In the genomic region with DNA sequence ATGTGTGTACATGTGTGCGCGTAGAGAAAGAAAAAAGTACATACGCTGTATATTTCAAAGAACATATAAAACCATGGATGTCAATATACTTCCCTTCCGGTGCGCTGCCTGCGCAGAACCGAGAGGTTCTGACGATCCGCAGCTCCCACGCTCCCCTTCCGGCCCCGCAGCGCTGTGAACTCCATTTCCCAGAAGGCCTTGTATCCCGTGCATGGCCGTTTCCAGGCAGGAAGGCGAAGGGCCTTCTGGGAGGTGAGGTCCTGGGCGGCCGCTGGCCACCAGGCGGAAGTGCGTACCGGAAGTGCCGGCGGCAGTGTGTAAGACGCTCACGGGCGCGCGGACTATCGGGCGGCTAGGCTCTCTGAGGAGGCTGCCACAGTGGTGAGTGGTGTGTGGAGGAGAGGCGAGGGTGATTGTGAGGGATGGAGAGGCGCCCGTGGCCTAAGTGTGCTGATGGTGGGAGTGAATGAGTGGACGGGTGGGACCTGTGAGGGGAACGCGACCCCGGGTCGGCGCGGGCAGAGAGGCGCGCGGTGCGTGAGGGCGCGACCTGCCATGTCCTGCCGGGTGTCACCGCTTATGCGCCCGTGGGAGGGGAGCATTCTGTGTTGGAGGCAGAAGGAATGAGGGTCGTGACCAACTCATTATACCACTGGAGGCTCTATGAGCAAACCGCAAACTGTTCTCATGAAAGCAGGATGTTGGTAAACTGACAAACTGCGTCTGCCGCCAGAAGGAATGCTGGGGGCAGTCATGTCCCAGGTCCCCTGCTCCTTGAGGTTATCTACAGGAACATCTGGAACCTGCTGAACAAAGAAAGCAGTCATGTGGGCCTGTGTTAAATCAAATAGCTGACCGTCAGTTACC, we compare ENCODE assay signal across 8 cellular contexts. TPM values are rescaled to one million over a fixed set of nuclear protein-coding genes. Genes with fewer than 3 reads are reported as not detected.
DNase-seq lines count a peak whose midpoint lies in the region; TF ChIP-seq lines count a peak whose summit lies in the region.

A gene with protein sequence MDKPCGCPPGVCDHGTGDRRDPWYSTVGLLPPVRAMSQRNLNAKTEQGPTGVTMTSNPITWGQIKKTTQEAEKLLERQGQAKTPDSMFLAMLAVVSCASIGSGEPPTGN (plus strand): TSS at position 313 of the 867 bp plus-strand sequence. CDS start 6,792 bp downstream, outside the sequence.

- no peaks in the 10 kb centered on the region for H3K9me3 ChIP-seq in H9 (ENCODE audit: control insufficient read depth, low read depth, low read length)
- peaks cover 43% of the 10 kb centered on the region for H3K9me3 ChIP-seq in MG63
- H3K9me3 ChIP-seq in stomach smooth muscle (ENCODE audit: control insufficient read depth in 2 of 2, low read length in 2 of 2): no peaks in the 10 kb centered on the region

- H3K36me3 ChIP-seq in MG63 (peaks cover 69% of the 10 kb centered on the region), stomach smooth muscle (ENCODE audit: control insufficient read depth in 2 of 2, insufficient read depth in 2 of 2, low read length in 2 of 2) (peaks cover 20 to 22% of the 10 kb centered on the region in 2 donors)

- no CpG with 5 or more reads among the region's 55 CpGs for WGBS in H9 (ENCODE audit: extremely low coverage, insufficient read length, low lambda C conversion rate)

- H3K9me3 Mint-ChIP-seq in H9 (no peaks in the 10 kb centered on the region), neural crest cell (no peaks in the 10 kb centered on the region)

- no peak within 1 kb of the TSS for H2BK12ac ChIP-seq in H9 (ENCODE audit: insufficient read length, low read depth, low read length)

- H2BK5ac ChIP-seq in H9 (ENCODE audit: insufficient read length, low read length): no peak within 1 kb of the TSS

- H3K4me1 Mint-ChIP-seq in H9: peaks cover 13 to 19% of the 10 kb centered on the region in 2 experiments
- H3K4me1 Mint-ChIP-seq in neural crest cell: peaks cover 29% of the 10 kb centered on the region

- no peak within 1 kb of the TSS for H4K8ac ChIP-seq in H9 (replicated peaks; ENCODE audit: insufficient read length, low read depth, low read length)

- H3K23ac ChIP-seq in H9 (ENCODE audit: insufficient read length, low read depth, low read length): no peak within 1 kb of the TSS

- no peaks in the 10 kb centered on the region for H3K27me3 ChIP-seq in H9 (ENCODE audit: insufficient read depth, low read length)
- no peaks in the 10 kb centered on the region for H3K27me3 ChIP-seq in MG63
- H3K27me3 ChIP-seq in stomach smooth muscle (ENCODE audit: control insufficient read depth in 1 of 2, insufficient read depth in 2 of 2, low read length in 2 of 2): no peaks in the 10 kb centered on the region

- H3K18ac ChIP-seq in H9 (ENCODE audit: insufficient read length, low read depth, low read length): no peak within 1 kb of the TSS

- H3K4me1 ChIP-seq in H9 (ENCODE audit: insufficient read depth, low read length) (no peaks in the 10 kb centered on the region), stomach smooth muscle (ENCODE audit: control insufficient read depth, insufficient read depth, low read length) (peaks cover 10% of the 10 kb centered on the region)

- H4K91ac ChIP-seq in H9 (ENCODE audit: insufficient read length, low read depth, low read length): no peak within 1 kb of the TSS

- peak within 1 kb of the TSS; percentile 68 for H3K4me3 ChIP-seq in MG63
- peak within 1 kb of the TSS; percentile 98 to 99 for H3K4me3 ChIP-seq in stomach smooth muscle (ENCODE audit: low read length in 2 of 2)

- H3T11ph ChIP-seq in H9 (ENCODE audit: low read length): no peak within 1 kb of the TSS

- peak within 1 kb of the TSS; percentile 69 for H3K4me2 ChIP-seq in H9 (ENCODE audit: insufficient read depth, insufficient read length, low read length)

- no peak within 1 kb of the TSS for H2AFZ ChIP-seq in H9 (ENCODE audit: low read length)

- H3K27ac ChIP-seq in H9 (ENCODE audit: insufficient read length, low read depth, low read length) (no peak within 1 kb of the TSS), stomach smooth muscle (ENCODE audit: low read length) (peak within 1 kb of the TSS; percentile 58)

- no peak within 1 kb of the TSS for H3K4ac ChIP-seq in H9 (ENCODE audit: low read depth, low read length)

- no peak within 1 kb of the TSS for H3K56ac ChIP-seq in H9 (ENCODE audit: insufficient read length, low read depth, low read length)

- no peaks in the 10 kb centered on the region for H3K79me2 ChIP-seq in H9 (ENCODE audit: insufficient read depth, low read length)

- TF ChIP-seq CTCF in H9 (conservative IDR thresholded peaks at IDR 0.05) (no peak), neural crest cell (conservative IDR thresholded peaks at IDR 0.05) (peak; percentile 17)

- H3K79me1 ChIP-seq in H9 (ENCODE audit: insufficient read depth, low read depth, low read length, poor library complexity, severe bottlenecking): no peaks in the 10 kb centered on the region

- DNase-seq in ELR (ENCODE audit: low read depth) (peak; percentile 94), H9 (peak; percentile 98), MG63 (peak; percentile 97), SHP77 treated with DMSO at 0.1 percent for 48 hours (lab: John Stamatoyannopoulos, UW) (peak; percentile 91), fibroblast of the conjunctiva (ENCODE audit: low read depth) (peak; percentile 91), neural crest cell (ENCODE audit: low read depth, low spot score) (peak; percentile 85)
- DNase-seq in activated effector memory CD4-positive, alpha-beta T cell treated with anti-CD3 and anti-CD28 coated beads, Interleukin-2, amount 50 U/mL, for 16 hours: peak; percentile 98

- H3K9ac ChIP-seq in H9 (ENCODE audit: extremely low read depth, insufficient read length, low read length): peak within 1 kb of the TSS; percentile 66
- peak within 1 kb of the TSS; percentile 94 to 97 for H3K9ac ChIP-seq in stomach smooth muscle (ENCODE audit: low read length in 2 of 2)

- H3K27me3 Mint-ChIP-seq in H9 (ENCODE audit: low read depth): peaks cover 1% of the 10 kb centered on the region; the same call in 1 of the 2 replicates
- no peaks in the 10 kb centered on the region for H3K27me3 Mint-ChIP-seq in neural crest cell (ENCODE audit: low read depth)

- H2BK120ac ChIP-seq in H9 (ENCODE audit: low read depth, low read length, poor library complexity, severe bottlenecking): no peak within 1 kb of the TSS

- H2BK20ac ChIP-seq in H9 (ENCODE audit: low read depth, low read length, poor library complexity, severe bottlenecking): no peak within 1 kb of the TSS

- H3K36me3 Mint-ChIP-seq in H9 (ENCODE audit: insufficient read depth in 1 of 3, low read depth in 3 of 3) (peaks cover 18 to 51% (median 30%) of the 10 kb centered on the region in 3 experiments; a peak in 6 of 7 replicates), neural crest cell (ENCODE audit: low read depth) (peaks cover 31% of the 10 kb centered on the region)

- peaks cover 4% of the 10 kb centered on the region for H3K23me2 ChIP-seq in H9 (ENCODE audit: insufficient read length, low read depth, low read length, poor library complexity, severe bottlenecking)

- H3K27ac Mint-ChIP-seq in H9 (peak within 1 kb of the TSS; percentile 88 to 100 (median 95)), neural crest cell (ENCODE audit: unreplicated experiment) (peak within 1 kb of the TSS; percentile 94)

- H4K5ac ChIP-seq in H9 (ENCODE audit: insufficient read length, low read depth, low read length): no peak within 1 kb of the TSS

- H3K4me3 Mint-ChIP-seq in H9: peak within 1 kb of the TSS; percentile 99
- peak within 1 kb of the TSS; percentile 99 for H3K4me3 Mint-ChIP-seq in neural crest cell

- no peak within 1 kb of the TSS for H2AK5ac ChIP-seq in H9 (ENCODE audit: insufficient read length, low read length)

- H2BK15ac ChIP-seq in H9 (ENCODE audit: low read depth, low read length): no peak within 1 kb of the TSS

- H3K14ac ChIP-seq in H9 (ENCODE audit: insufficient read depth, low read length): peak within 1 kb of the TSS; percentile 16; the same call in 1 of the 2 replicates

- H4K20me1 ChIP-seq in H9 (ENCODE audit: control insufficient read depth, insufficient read depth, insufficient read length): no peaks in the 10 kb centered on the region

RNA-seq across cellular contexts. Expression of the gene that starts here (rescaled TPM):
- total RNA-seq in H9 (2021) (43.6 and 43.7 TPM in 2 replicates), neural crest cell (46.4 and 47.6 TPM in 2 replicates)
- total RNA-seq in MG63 (2014; rRNA removed; shearing (Covaris generic); ENCODE audit: low replicate concordance): 26.0 and 32.0 TPM in 2 replicates
